19 cellular contexts compared by ENCODE assay signal in genomic region chr1:169289016-169289415, GRCh38.
"Had no signal": no experiment of that assay in that cellular context is flagged by ENCODE, and none has a peak within 500 bp of the region (broad histone marks: within the 10 kb centered on the region; RNA-seq: fewer than 3 reads in every experiment).

No MANE protein-coding gene starts in this region.

- H3K4me3 ChIP-seq: dorsolateral prefrontal cortex had no signal

- H3K27me3 Mint-ChIP-seq: activated CD4-positive, alpha-beta T cell treated with anti-CD3 and anti-CD28 coated beads, Interleukin-2, amount 10 ng/mL, durations not matched to agents 7 days and 5 days; activated T-cell treated with anti-CD3 and anti-CD28 coated beads, Interleukin-2, amount 50 U/mL, for 24 hours; brain; natural killer cell treated with Interleukin-12 subunit alpha and Interleukin-12 subunit beta and Interleukin-15 and Interleukin-18, amount 100 ng/mL, for 72 hours had no signal

- H3K27me3 ChIP-seq: dorsolateral prefrontal cortex had no signal

- ATAC-seq: activated CD8-positive, alpha-beta T cell treated with anti-CD3 and anti-CD28 coated beads, Interleukin-2, amount 10 ng/mL, durations not matched to agents 7 days and 5 days; left cardiac atrium; natural killer cell treated with Interleukin-12 subunit alpha and Interleukin-12 subunit beta and Interleukin-15 and Interleukin-18, amount 100 ng/mL, for 72 hours had no signal

- H3K4me3 Mint-ChIP-seq: activated CD4-positive, alpha-beta T cell treated with anti-CD3 and anti-CD28 coated beads, Interleukin-2, amount 10 ng/mL, durations not matched to agents 7 days and 5 days; activated CD8-positive, alpha-beta T cell treated with anti-CD3 and anti-CD28 coated beads, Interleukin-2, amount 10 ng/mL, durations not matched to agents 7 days and 5 days; activated T-cell treated with anti-CD3 and anti-CD28 coated beads, Interleukin-2, amount 50 U/mL, for 24 hours; brain; mesothelial cell of epicardium; natural killer cell treated with Interleukin-12 subunit alpha and Interleukin-12 subunit beta and Interleukin-15 and Interleukin-18, amount 100 ng/mL, for 72 hours; T-helper 2 cell treated with Interferon-gamma antibody and Interleukin-4, amounts not matched to agents 5 μg/mL and 100 μg/mL, for 36 hours had no signal

- H3K4me1 Mint-ChIP-seq: activated CD4-positive, alpha-beta T cell treated with anti-CD3 and anti-CD28 coated beads, Interleukin-2, amount 10 ng/mL, durations not matched to agents 7 days and 5 days; brain had no signal

- H3K27ac ChIP-seq: dorsolateral prefrontal cortex had no signal

- H3K27ac Mint-ChIP-seq: activated CD4-positive, alpha-beta T cell treated with anti-CD3 and anti-CD28 coated beads, Interleukin-2, amount 10 ng/mL, durations not matched to agents 7 days and 5 days; activated CD8-positive, alpha-beta T cell treated with anti-CD3 and anti-CD28 coated beads, Interleukin-2, amount 10 ng/mL, durations not matched to agents 7 days and 5 days; activated T-cell treated with anti-CD3 and anti-CD28 coated beads, Interleukin-2, amount 50 U/mL, for 24 hours; activated T-helper 2 cell treated with anti-CD3 and anti-CD28 coated beads, Interferon-gamma antibody, Interleukin-2, Interleukin-4, amounts not matched to agents 10 μg/mL and 5 μg/mL and 100 μg/mL, durations not matched to agents 14 hours and 24 hours and 36 hours; brain; mesothelial cell of epicardium; natural killer cell treated with Interleukin-12 subunit alpha and Interleukin-12 subunit beta and Interleukin-15 and Interleukin-18, amount 100 ng/mL, for 72 hours; T-helper 2 cell treated with Interferon-gamma antibody and Interleukin-4, amounts not matched to agents 5 μg/mL and 100 μg/mL, for 36 hours had no signal

- DNase-seq: activated CD4-positive, alpha-beta T cell treated with anti-CD3 and anti-CD28 coated beads, Interleukin-2, amount 10 ng/mL, durations not matched to agents 7 days and 5 days; activated CD8-positive, alpha-beta T cell treated with anti-CD3 and anti-CD28 coated beads, Interleukin-2, amount 10 ng/mL, durations not matched to agents 7 days and 5 days; activated naive CD4-positive, alpha-beta T cell treated with Interleukin-2 at 50 U/mL for 16 hours; activated T-cell treated with anti-CD3 and anti-CD28 coated beads, Interleukin-2, amount 50 U/mL, for 24 hours; central memory CD4-positive, alpha-beta T cell; dorsolateral prefrontal cortex; erythroblast; head of caudate nucleus; left cardiac atrium; posterior cingulate gyrus; retina; stimulated activated CD4-positive, alpha-beta T cell treated with anti-CD3 and anti-CD28 coated beads, Interleukin-1b, Interleukin-23, amount 100 ng/mL, for 48 hours; stimulated activated CD8-positive, alpha-beta memory T cell treated with anti-CD3 and anti-CD28 coated beads, Interleukin-4, amount 100 ng/mL, for 48 hours; stimulated activated naive CD4-positive, alpha-beta T cell had no signal
